ENCODE assay signal across 24 cellular contexts in genomic region chr6:100301731-100302130, GRCh38.
"Had no signal": no experiment of that assay in that cellular context is flagged by ENCODE, and none has a peak within 500 bp of the region (broad histone marks: within the 10 kb centered on the region; RNA-seq: fewer than 3 reads in every experiment).

No MANE protein-coding gene starts in this region.

- H3K4me3 ChIP-seq: left ventricle myocardium inferior, lung, ovary, right atrium auricular region, right lobe of liver, smooth muscle cell, tibial nerve, uterus had no signal

- ATAC-seq: natural killer cell; right lobe of liver; stimulated activated memory B cell treated with anti-CD40 and anti-IgM and Interleukin-4, amounts not matched to agents 10 μg/mL and 1 μg/mL and 100 μg/mL, for 72 hours; stimulated activated naive CD8-positive, alpha-beta T cell treated with anti-CD3 and anti-CD28 coated beads, Interleukin-15, amount 100 ng/mL, for 72 hours had no signal

- H3K4me1 Mint-ChIP-seq: immature natural killer cell; naive B cell; natural killer cell; stimulated activated memory B cell treated with anti-CD40 and anti-IgM and Interleukin-4, amounts not matched to agents 10 μg/mL and 1 μg/mL and 100 μg/mL, for 72 hours; stimulated activated naive CD8-positive, alpha-beta T cell treated with anti-CD3 and anti-CD28 coated beads, Interleukin-15, amount 100 ng/mL, for 72 hours had no signal

- H3K9me3 ChIP-seq: left ventricle myocardium inferior, ovary, right atrium auricular region, right lobe of liver, tibial nerve, uterus had no signal

- H3K27me3 ChIP-seq: ovary, right atrium auricular region, right lobe of liver, tibial nerve, uterus had no signal

- H3K36me3 ChIP-seq: left ventricle myocardium inferior, ovary, right atrium auricular region, right lobe of liver, tibial nerve, uterus had no signal

- H3K4me1 ChIP-seq: left ventricle myocardium inferior, right atrium auricular region, right lobe of liver, tibial nerve, uterus had no signal

- H3K9me3 Mint-ChIP-seq: mesothelial cell of epicardium; natural killer cell; nephron progenitor cell; stimulated activated memory B cell treated with anti-CD40 and anti-IgM and Interleukin-4, amounts not matched to agents 10 μg/mL and 1 μg/mL and 100 μg/mL, for 72 hours; stimulated activated naive CD8-positive, alpha-beta T cell treated with anti-CD3 and anti-CD28 coated beads, Interleukin-15, amount 100 ng/mL, for 72 hours; type B pancreatic cell had no signal

- H3K27me3 Mint-ChIP-seq: naive B cell; progenitor cell of endocrine pancreas; stimulated activated memory B cell treated with anti-CD40 and anti-IgM and Interleukin-4, amounts not matched to agents 10 μg/mL and 1 μg/mL and 100 μg/mL, for 72 hours; stimulated activated naive CD8-positive, alpha-beta T cell treated with anti-CD3 and anti-CD28 coated beads, Interleukin-15, amount 100 ng/mL, for 72 hours; type B pancreatic cell had no signal

- H3K27ac ChIP-seq: left ventricle myocardium inferior, ovary, right atrium auricular region, right lobe of liver, tibial nerve, uterus had no signal

- H3K4me3 Mint-ChIP-seq: immature natural killer cell; mesothelial cell of epicardium; naive B cell; natural killer cell; nephron progenitor cell; stimulated activated memory B cell treated with anti-CD40 and anti-IgM and Interleukin-4, amounts not matched to agents 10 μg/mL and 1 μg/mL and 100 μg/mL, for 72 hours; stimulated activated naive CD8-positive, alpha-beta T cell treated with anti-CD3 and anti-CD28 coated beads, Interleukin-15, amount 100 ng/mL, for 72 hours; type B pancreatic cell had no signal

- H3K27ac Mint-ChIP-seq: immature natural killer cell; mesothelial cell of epicardium; naive B cell; natural killer cell; nephron progenitor cell; progenitor cell of endocrine pancreas; stimulated activated memory B cell treated with anti-CD40 and anti-IgM and Interleukin-4, amounts not matched to agents 10 μg/mL and 1 μg/mL and 100 μg/mL, for 72 hours; stimulated activated naive CD8-positive, alpha-beta T cell treated with anti-CD3 and anti-CD28 coated beads, Interleukin-15, amount 100 ng/mL, for 72 hours; type B pancreatic cell had no signal

- H3K36me3 Mint-ChIP-seq: immature natural killer cell; mesothelial cell of epicardium; naive B cell; natural killer cell; stimulated activated memory B cell treated with anti-CD40 and anti-IgM and Interleukin-4, amounts not matched to agents 10 μg/mL and 1 μg/mL and 100 μg/mL, for 72 hours; type B pancreatic cell had no signal

- H3K4me2 ChIP-seq: smooth muscle cell had no signal

- DNase-seq: immature natural killer cell; left ventricle myocardium inferior; mesendoderm; naive B cell; natural killer cell; nephron progenitor cell; ovary; right lobe of liver; stimulated activated CD4-positive, alpha-beta T cell treated with anti-CD3 and anti-CD28 coated beads, Interleukin-1b, Interleukin-23, amount 100 ng/mL, for 48 hours; stimulated activated CD4-positive, alpha-beta T cell treated with anti-CD3 and anti-CD28 coated beads, Interleukin-2, amount 100 ng/mL, for 48 hours; stimulated activated CD4-positive, alpha-beta T cell treated with anti-CD3 and anti-CD28 coated beads, Interleukin-4, amount 100 ng/mL, for 4 hours; stimulated activated CD8-positive, alpha-beta memory T cell treated with anti-CD3 and anti-CD28 coated beads, Interleukin-4, amount 100 ng/mL, for 48 hours; stimulated activated naive CD4-positive, alpha-beta T cell treated with Interleukin-2 at 50 U/mL for 16 hours; stimulated activated naive CD8-positive, alpha-beta T cell treated with anti-CD3 and anti-CD28 coated beads, Interleukin-15, amount 100 ng/mL, for 72 hours; substantia nigra; uterus had no signal
